ENCODE assay signal across 8 cellular contexts in genomic region chr15:80455668-80456442, GRCh38. TPM values are rescaled to one million over a fixed set of nuclear protein-coding genes. Genes with fewer than 3 reads are reported as not detected.
DNase-seq lines count a peak whose midpoint lies in the region; ATAC-seq, FAIRE-seq and TF ChIP-seq lines count a peak whose summit lies in the region.

No MANE protein-coding gene starts in this region.

- no peak overlapping the region for H3K27ac Mint-ChIP-seq in activated CD4-positive, alpha-beta memory T cell treated with anti-CD3 and anti-CD28 coated beads, Interleukin-2, amount 10 ng/mL, durations not matched to agents 7 days and 5 days

- H4K20me1 ChIP-seq in H1 (replicated peaks in 1 of 2; ENCODE audit: control insufficient read depth in 1 of 2, insufficient read depth in 2 of 2, low read length in 2 of 2): no peaks in the 10 kb centered on the region

- FAIRE-seq in H1 (lab: Jason Lieb, UNC): peak; percentile 98

- peaks cover 4% of the 10 kb centered on the region for H3K4me1 Mint-ChIP-seq in activated CD4-positive, alpha-beta memory T cell treated with anti-CD3 and anti-CD28 coated beads, Interleukin-2, amount 10 ng/mL, durations not matched to agents 7 days and 5 days

- peaks cover 0 to 3% (median 0%) of the 10 kb centered on the region in 4 experiments; a peak in 1 of 8 replicates for H3K36me3 ChIP-seq in H1 (ENCODE audit: control insufficient read depth in 2 of 4, insufficient read depth in 4 of 4, low read length in 3 of 4)

- H3K9ac ChIP-seq in H1 (replicated peaks in 1 of 4; ENCODE audit: extremely low read depth in 1 of 4, low read depth in 3 of 4, low read length in 3 of 4): no peak overlapping the region

- no peak overlapping the region for H3K4ac ChIP-seq in H1 (replicated peaks; ENCODE audit: insufficient read length, low read depth, low read length)

- H2AK5ac ChIP-seq in H1 (ENCODE audit: low read depth, low read length): no peak overlapping the region

- H2AFZ ChIP-seq in H1 (ENCODE audit: low read length): peak overlapping the region; percentile 65; the same call in 1 of the 2 replicates

- no peak overlapping the region for H3K18ac ChIP-seq in H1 (ENCODE audit: extremely low read depth, low read length)

- H2BK15ac ChIP-seq in H1 (ENCODE audit: low read length): no peak overlapping the region

- no peak overlapping the region for H3K23ac ChIP-seq in H1 (ENCODE audit: insufficient read length)

- H3K4me3 ChIP-seq in H1 (ENCODE audit: extremely low read depth in 1 of 4, insufficient read depth in 2 of 4, low read depth in 3 of 4, low read length in 4 of 4): no peak overlapping the region

- no peak overlapping the region for H4K5ac ChIP-seq in H1 (ENCODE audit: insufficient read length, low read depth, low read length)

- ATAC-seq in HG03135 (IDR thresholded peaks at IDR 0.05; ENCODE audit: unreplicated experiment): peak; percentile 71
- no peak for ATAC-seq in HG03521 (IDR thresholded peaks at IDR 0.05; ENCODE audit: unreplicated experiment)

- no peaks in the 10 kb centered on the region for H3K9me3 ChIP-seq in H1 (ENCODE audit: insufficient read depth in 2 of 2, low read depth in 1 of 2, low read length in 1 of 2)

- H3K79me1 ChIP-seq in H1 (ENCODE audit: low read depth, low read length): no peaks in the 10 kb centered on the region

- no peak overlapping the region for H3K56ac ChIP-seq in H1 (replicated peaks; ENCODE audit: insufficient read length, low read depth, low read length)

- no peak for TF ChIP-seq POLR2A in H1 (IDR thresholded peaks at IDR 0.05; ENCODE audit: control extremely low read depth in 1 of 2, low read depth in 2 of 2, low read length in 2 of 2)

- H3K27ac ChIP-seq in H1 (ENCODE audit: low read depth, low read length): no peak overlapping the region

- no peaks in the 10 kb centered on the region for H3K9me3 Mint-ChIP-seq in activated CD4-positive, alpha-beta memory T cell treated with anti-CD3 and anti-CD28 coated beads, Interleukin-2, amount 10 ng/mL, durations not matched to agents 7 days and 5 days

- POLR2A ChIA-PET in activated CD4-positive, alpha-beta memory T cell treated with anti-CD3 and anti-CD28 coated beads, Interleukin-2, amount 10 ng/mL, durations not matched to agents 7 days and 5 days (lab: Charles Lee): interaction anchor here (0.7 kb wide), 1 partner anchor 129 kb away, joined by 3 read pairs; no protein-coding TSS in a partner anchor
- POLR2A ChIA-PET in H1 (lab: Charles Lee; ENCODE audit: partially characterized antibody): no interaction called here

- H2BK5ac ChIP-seq in H1 (ENCODE audit: low read depth, low read length): no peak overlapping the region

- peaks cover 12% of the 10 kb centered on the region for H3K27me3 Mint-ChIP-seq in activated CD4-positive, alpha-beta memory T cell treated with anti-CD3 and anti-CD28 coated beads, Interleukin-2, amount 10 ng/mL, durations not matched to agents 7 days and 5 days

- H3K23me2 ChIP-seq in H1 (ENCODE audit: low read depth, low read length): no peaks in the 10 kb centered on the region; the same call in 1 of the 2 replicates

- TF ChIP-seq RAD21 in H1 (IDR thresholded peaks at IDR 0.05 in 1 of 2, conservative IDR thresholded peaks at IDR 0.05 in 1 of 2; ENCODE audit: low read depth in 2 of 2, low read length in 2 of 2): peak; percentile 97

- no peaks in the 10 kb centered on the region for H3K36me3 Mint-ChIP-seq in activated CD4-positive, alpha-beta memory T cell treated with anti-CD3 and anti-CD28 coated beads, Interleukin-2, amount 10 ng/mL, durations not matched to agents 7 days and 5 days (ENCODE audit: low read depth)

- TF ChIP-seq EP300 in H1 (IDR thresholded peaks at IDR 0.05; ENCODE audit: borderline replicate concordance in 1 of 2, low read depth in 2 of 2, low read length in 2 of 2): no peak

- peaks cover 0 to 2% (median 0%) of the 10 kb centered on the region in 4 experiments; a peak in 1 of 7 replicates for H3K27me3 ChIP-seq in H1 (replicated peaks in 1 of 4; ENCODE audit: control insufficient read depth in 3 of 4, extremely low read depth in 1 of 4, insufficient read depth in 3 of 4, low read length in 3 of 4)

- TF ChIP-seq CTCF in H1 (IDR thresholded peaks at IDR 0.05; ENCODE audit: control extremely low read depth in 1 of 3, insufficient read depth in 1 of 3, low read depth in 1 of 3, low read length in 3 of 3): peak; percentile 90 to 94 (median 91)

- H3K4me2 ChIP-seq in H1 (ENCODE audit: insufficient read depth in 1 of 2, low read depth in 2 of 2, low read length in 2 of 2): peak overlapping the region in 1 of 2 experiments; percentile 28; a peak in 1 of 4 replicates

- H2BK120ac ChIP-seq in H1 (replicated peaks; ENCODE audit: low read depth, low read length): no peak overlapping the region

- H3K79me2 ChIP-seq in H1 (ENCODE audit: control insufficient read depth in 1 of 2, insufficient read depth in 2 of 2, low read length in 2 of 2): no peaks in the 10 kb centered on the region

- DNase-seq in DMS53 treated with DMSO at 0.1 percent for 48 hours (lab: John Stamatoyannopoulos, UW; ENCODE audit: unreplicated experiment) (peak; percentile 49), NCI-H82 (lab: John Stamatoyannopoulos, UW) (peak; percentile 77), H1 (ENCODE audit: low read depth in 1 of 2, low spot score in 2 of 2) (peak in 1 of 2 experiments; percentile 61), midbrain (lab: John Stamatoyannopoulos, UW) (peak; percentile 79)
- DNase-seq in activated CD4-positive, alpha-beta memory T cell treated with anti-CD3 and anti-CD28 coated beads, Interleukin-2, amount 10 ng/mL, durations not matched to agents 7 days and 5 days: peak; percentile 61
- DNase-seq in stimulated activated CD8-positive, alpha-beta memory T cell treated with anti-CD3 and anti-CD28 coated beads, Interleukin-4, amount 100 ng/mL, for 48 hours: peak; percentile 62

- no peak overlapping the region for H2BK12ac ChIP-seq in H1 (ENCODE audit: low read depth, low read length)

- H4K91ac ChIP-seq in H1 (replicated peaks; ENCODE audit: insufficient read length, low read length): no peak overlapping the region

- H4K8ac ChIP-seq in H1 (ENCODE audit: extremely low read depth, insufficient read depth, low read length): no peak overlapping the region

- CTCF ChIA-PET in activated CD4-positive, alpha-beta memory T cell treated with anti-CD3 and anti-CD28 coated beads, Interleukin-2, amount 10 ng/mL, durations not matched to agents 7 days and 5 days (lab: Charles Lee): interaction anchor here (0.9 to 5.5 kb wide), 12 partner anchors 12 to 810 kb away, joined by 3 to 55 read pairs (median 4); partner anchors contain the start of gene CEMIP
- CTCF ChIA-PET in H1 (lab: Charles Lee; ENCODE audit: partially characterized antibody): interaction anchor here (0.6 to 14.2 kb wide), 43 partner anchors 9 to 1145 kb away, joined by 3 to 187 read pairs (median 5); partner anchors contain the start of genes CEMIP and TMED3

- H3K4me3 Mint-ChIP-seq in activated CD4-positive, alpha-beta memory T cell treated with anti-CD3 and anti-CD28 coated beads, Interleukin-2, amount 10 ng/mL, durations not matched to agents 7 days and 5 days: no peak overlapping the region

- no peak overlapping the region for H2BK20ac ChIP-seq in H1 (ENCODE audit: low read length)

- no peak overlapping the region for H3K14ac ChIP-seq in H1 (ENCODE audit: insufficient read length)

- WGBS in H1 (ENCODE audit: extremely low coverage in 1 of 2, insufficient coverage in 1 of 2, insufficient read length in 1 of 2, insufficient replicate concordance in 2 of 2, low coverage in 1 of 2, low lambda C conversion rate in 2 of 2, missing lambda C conversion rate in 1 of 2), 2 experiments: 38% methylated on average over 17 of the region's 17 CpGs; no CpG with 5 or more reads in 1 of the 2 experiments

- H3K4me1 ChIP-seq in H1 (replicated peaks in 1 of 4; ENCODE audit: control insufficient read depth in 3 of 4, insufficient read depth in 4 of 4, low read length in 3 of 4): peaks cover 0 to 9% (median 4%) of the 10 kb centered on the region in 4 experiments; a peak in 4 of 7 replicates

TF ChIP-seq in H1, 55 proteins besides CTCF, POLR2A, EP300 and RAD21:
- peak; percentile 53; the same call in 1 of the 2 replicates for TF ChIP-seq TEAD4 (IDR thresholded peaks at IDR 0.05; ENCODE audit: low read depth, low read length)
- no peak for TF ChIP-seq MAFK (IDR thresholded peaks at IDR 0.05; ENCODE audit: low read depth, low read length)
- peak; percentile 24; the same call in 1 of the 2 replicates for TF ChIP-seq MAX (IDR thresholded peaks at IDR 0.05)
- TF ChIP-seq SIN3A (conservative IDR thresholded peaks at IDR 0.05 in 1 of 2, IDR thresholded peaks at IDR 0.05 in 1 of 2; ENCODE audit: low read depth in 1 of 2, low read length in 2 of 2): 0 out of 4 replicates have a peak, but pooled peaks of 1 of the 2 experiments have one; percentile 52

RNA-seq across cellular contexts. Expression of gene ARNT2, which starts 51.7 kb away (rescaled TPM):
- not detected for total RNA-seq in activated CD4-positive, alpha-beta memory T cell treated with anti-CD3 and anti-CD28 coated beads, Interleukin-2, amount 10 ng/mL, durations not matched to agents 7 days and 5 days
- total RNA-seq in H1 (2021; fragmentation: NEBNext Ultra II Directional; extraction: Animal tissue kit (Norgen Biotek cat#: 25700)): 13.8 and 14.6 TPM in 2 replicates
- 9.5 and 10.0 TPM in 2 replicates for polyA plus RNA-seq in H1 (2011; rRNA removed)
- 7.7 TPM for polyA plus RNA-seq in H1 (2011; cell fraction: cytosol; rRNA removed)
- polyA plus RNA-seq in H1 (2011; cell fraction: nucleus; rRNA removed): 13.5 TPM
- 9.6 to 12.4 TPM (median 10.8 TPM) in 4 replicates for polyA plus RNA-seq in H1 (2012, experiment 1 of 2)
- polyA plus RNA-seq in H1 (2012, experiment 2 of 2): 4.3 TPM
- 3.7 TPM for polyA plus RNA-seq in H1 (2013, experiment 1 of 2)
- 4.0 TPM for polyA plus RNA-seq in H1 (2013, experiment 2 of 2)
- polyA minus RNA-seq in H1 (2011; rRNA and poly(A)+ RNA removed): 18.9 and 28.1 TPM in 2 replicates
- 7.8 TPM for polyA minus RNA-seq in H1 (2011; cell fraction: cytosol; rRNA and poly(A)+ RNA removed)
- 16.1 TPM for polyA minus RNA-seq in H1 (2011; cell fraction: nucleus; rRNA and poly(A)+ RNA removed)

Comparison
In these comparisons a context has a peak if more than half of its experiments do, and no peak if none do; other contexts are left out.
1. RNA of gene ARNT2, which starts 51.7 kb away (total RNA-seq): 13.8 to 14.6 TPM in H1; not detected in activated CD4-positive, alpha-beta memory T cell treated with anti-CD3 and anti-CD28 coated beads, Interleukin-2, amount 10 ng/mL, durations not matched to agents 7 days and 5 days; every median in the first group is over 10 times any median in the second.